In the genomic region with DNA sequence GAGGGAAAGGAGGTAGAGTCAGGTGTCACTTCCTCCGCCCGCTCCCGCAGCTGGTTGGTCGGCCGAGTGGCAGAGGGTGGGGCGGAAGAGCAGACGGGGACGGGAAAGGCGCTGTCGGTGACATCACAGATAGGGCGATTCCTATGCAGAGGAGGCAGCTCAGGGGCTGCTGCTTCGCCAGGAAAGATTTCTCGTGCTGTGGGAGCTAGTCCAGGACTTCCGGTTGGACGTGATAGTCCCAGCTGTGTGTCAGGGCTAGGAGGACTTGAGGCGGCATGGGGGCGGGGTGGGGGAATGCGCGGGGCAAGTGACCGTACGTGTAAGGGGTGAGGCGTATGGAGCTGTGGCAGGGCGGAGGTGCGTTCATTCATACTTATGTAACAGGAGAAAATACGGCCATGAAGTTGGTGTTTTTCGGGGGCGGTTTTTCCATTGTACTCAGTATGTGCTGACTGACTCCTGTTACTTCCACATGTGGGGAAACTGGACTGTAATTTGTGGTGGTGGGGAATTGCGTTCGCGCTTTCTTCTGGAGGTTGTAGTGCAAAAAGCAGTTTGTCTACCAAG, we compare ENCODE assay signal across 8 cellular contexts.
DNase-seq lines count a peak whose midpoint lies in the region; ATAC-seq, FAIRE-seq and TF ChIP-seq lines count a peak whose summit lies in the region.
"Not testable (repeated sequence)": the region's sequence is repeated elsewhere in the genome, so short reads cannot be mapped to it uniquely, and the experiment has no call there.

No MANE protein-coding gene starts in this region.

- H3K9me3 Mint-ChIP-seq in natural killer cell treated with Interleukin-12 subunit alpha and Interleukin-12 subunit beta and Interleukin-15 and Interleukin-18, amount 100 ng/mL, for 72 hours; stimulated activated naive CD8-positive, alpha-beta T cell treated with anti-CD3 and anti-CD28 coated beads, Interleukin-15, Interleukin-2, amounts not matched to agents 100 ng/mL and 50 ng/mL, for 24 hours: not testable (repeated sequence)

- not testable (repeated sequence) for H3K27me3 Mint-ChIP-seq in natural killer cell treated with Interleukin-12 subunit alpha and Interleukin-12 subunit beta and Interleukin-15 and Interleukin-18, amount 100 ng/mL, for 72 hours; stimulated activated naive CD8-positive, alpha-beta T cell treated with anti-CD3 and anti-CD28 coated beads, Interleukin-15, Interleukin-2, amounts not matched to agents 100 ng/mL and 50 ng/mL, for 24 hours

- not testable (repeated sequence) for H3K36me3 Mint-ChIP-seq in natural killer cell treated with Interleukin-12 subunit alpha and Interleukin-12 subunit beta and Interleukin-15 and Interleukin-18, amount 100 ng/mL, for 72 hours; stimulated activated naive CD8-positive, alpha-beta T cell treated with anti-CD3 and anti-CD28 coated beads, Interleukin-15, Interleukin-2, amounts not matched to agents 100 ng/mL and 50 ng/mL, for 24 hours (ENCODE audit: low read depth)

- FAIRE-seq in H54 (lab: Jason Lieb, UNC): not testable (repeated sequence)

- DNase-seq in ELR (ENCODE audit: low read depth): peak; percentile 83
- DNase-seq in H54 (ENCODE audit: insufficient read length, low spot score): not testable (repeated sequence)
- DNase-seq in T1000 (lab: John Stamatoyannopoulos, UW): peak; percentile 48
- peak; percentile 63 for DNase-seq in amniotic epithelial cell (ENCODE audit: low read depth)
- peak; percentile 6 to 70 (median 48) for DNase-seq in head of caudate nucleus
- peak; percentile 72 for DNase-seq in natural killer cell treated with Interleukin-12 subunit alpha and Interleukin-12 subunit beta and Interleukin-15 and Interleukin-18, amount 100 ng/mL, for 72 hours (ENCODE audit: low spot score)

- H3K4me1 Mint-ChIP-seq in natural killer cell treated with Interleukin-12 subunit alpha and Interleukin-12 subunit beta and Interleukin-15 and Interleukin-18, amount 100 ng/mL, for 72 hours (ENCODE audit: low read depth in 2 of 2); stimulated activated naive CD8-positive, alpha-beta T cell treated with anti-CD3 and anti-CD28 coated beads, Interleukin-15, Interleukin-2, amounts not matched to agents 100 ng/mL and 50 ng/mL, for 24 hours (ENCODE audit: low read depth): not testable (repeated sequence)

- peak; percentile 92 for ATAC-seq in natural killer cell treated with Interleukin-12 subunit alpha and Interleukin-12 subunit beta and Interleukin-15 and Interleukin-18, amount 100 ng/mL, for 72 hours

- intact Hi-C loops in head of caudate nucleus (cut with DNase I): not testable (repeated sequence)

- TF ChIP-seq POLR2A in H54 (IDR thresholded peaks at IDR 0.05; ENCODE audit: low read depth, low read length): peak; percentile 65

- peak overlapping the region; percentile 62 for H3K4me3 Mint-ChIP-seq in natural killer cell treated with Interleukin-12 subunit alpha and Interleukin-12 subunit beta and Interleukin-15 and Interleukin-18, amount 100 ng/mL, for 72 hours
- peak overlapping the region; percentile 81 for H3K4me3 Mint-ChIP-seq in stimulated activated naive CD8-positive, alpha-beta T cell treated with anti-CD3 and anti-CD28 coated beads, Interleukin-15, Interleukin-2, amounts not matched to agents 100 ng/mL and 50 ng/mL, for 24 hours

- not testable (repeated sequence) for TF ChIP-seq RAD21 in Ishikawa (IDR thresholded peaks at IDR 0.05; ENCODE audit: low read depth)

- H3K27ac Mint-ChIP-seq in natural killer cell treated with Interleukin-12 subunit alpha and Interleukin-12 subunit beta and Interleukin-15 and Interleukin-18, amount 100 ng/mL, for 72 hours: peak overlapping the region; percentile 76 to 96
- H3K27ac Mint-ChIP-seq in stimulated activated naive CD8-positive, alpha-beta T cell treated with anti-CD3 and anti-CD28 coated beads, Interleukin-15, Interleukin-2, amounts not matched to agents 100 ng/mL and 50 ng/mL, for 24 hours: peak overlapping the region; percentile 99

- not testable (repeated sequence) for TF ChIP-seq EP300 in Ishikawa (IDR thresholded peaks at IDR 0.05; ENCODE audit: borderline replicate concordance)

TF ChIP-seq in Ishikawa, 13 proteins besides CTCF, POLR2A, EP300 and RAD21:
- 0 out of 2 replicates have a peak, but pooled peaks have one; percentile 35 for TF ChIP-seq MAX (IDR thresholded peaks at IDR 0.05)
- 0 out of 2 replicates have a peak, but pooled peaks have one; percentile 1 for TF ChIP-seq USF1 (IDR thresholded peaks at IDR 0.05)
- peak; percentile 32; the same call in 1 of the 2 replicates for TF ChIP-seq TCF12 (IDR thresholded peaks at IDR 0.05; ENCODE audit: low read depth)
- TF ChIP-seq TEAD4 (IDR thresholded peaks at IDR 0.05): peak; percentile 32; the same call in 1 of the 2 replicates
TF ChIP-seq in Ishikawa: peak in this region for 4; not testable (repeated sequence) for 9.
